ENCODE assay signal across 1 cellular context in genomic region chr1:54575605-54576004, GRCh38.
TF ChIP-seq lines count a peak whose summit lies in the region.

No MANE protein-coding gene starts in this region.

TF ChIP-seq in H1, 55 proteins besides CTCF, POLR2A, EP300 and RAD21:
- TF ChIP-seq EGR1 (IDR thresholded peaks at IDR 0.05; ENCODE audit: borderline replicate concordance, low read depth, low read length) (no peak), BCL11A (IDR thresholded peaks at IDR 0.05; ENCODE audit: low read depth in 2 of 2, low read length in 2 of 2) (no peak), KDM5A (IDR thresholded peaks at IDR 0.05; ENCODE audit: low read length) (no peak), SIRT6 (IDR thresholded peaks at IDR 0.05; ENCODE audit: low read length) (no peak), CREB1 (IDR thresholded peaks at IDR 0.05) (no peak), E2F6 (IDR thresholded peaks at IDR 0.05) (no peak), POU5F1 (IDR thresholded peaks at IDR 0.05; ENCODE audit: low read depth, low read length) (no peak), GTF2F1 (IDR thresholded peaks at IDR 0.05; ENCODE audit: borderline replicate concordance, low read depth, low read length) (no peak)
